In genomic region chr9:30628915-30629564, GRCh38 we compare ENCODE assay signal across 1 cellular context.
TF ChIP-seq lines count a peak whose summit lies in the region.

No MANE protein-coding gene starts in this region.

TF ChIP-seq in SK-N-SH, 30 proteins besides CTCF, POLR2A, EP300 and RAD21 (continued from another document):
- TF ChIP-seq, protein P1, sequence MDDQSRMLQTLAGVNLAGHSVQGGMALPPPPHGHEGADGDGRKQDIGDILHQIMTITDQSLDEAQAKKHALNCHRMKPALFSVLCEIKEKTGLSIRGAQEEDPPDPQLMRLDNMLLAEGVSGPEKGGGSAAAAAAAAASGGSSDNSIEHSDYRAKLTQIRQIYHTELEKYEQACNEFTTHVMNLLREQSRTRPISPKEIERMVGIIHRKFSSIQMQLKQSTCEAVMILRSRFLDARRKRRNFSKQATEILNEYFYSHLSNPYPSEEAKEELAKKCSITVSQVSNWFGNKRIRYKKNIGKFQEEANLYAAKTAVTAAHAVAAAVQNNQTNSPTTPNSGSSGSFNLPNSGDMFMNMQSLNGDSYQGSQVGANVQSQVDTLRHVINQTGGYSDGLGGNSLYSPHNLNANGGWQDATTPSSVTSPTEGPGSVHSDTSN (IDR thresholded peaks at IDR 0.05) = no peak
- TF ChIP-seq MAX (IDR thresholded peaks at IDR 0.05; ENCODE audit: low read depth) (no peak), POLR2AphosphoS5 (IDR thresholded peaks at IDR 0.05; ENCODE audit: low read depth, low read length) (no peak)
